In genomic region chr4:26191353-26191752, GRCh38 we compare ENCODE assay signal across 26 cellular contexts.
DNase-seq lines count a peak whose midpoint lies in the region; ATAC-seq and TF ChIP-seq lines count a peak whose summit lies in the region.
"Had no signal": no experiment of that assay in that cellular context is flagged by ENCODE, and none has a peak within 500 bp of the region (broad histone marks: within the 10 kb centered on the region; RNA-seq: fewer than 3 reads in every experiment).

No MANE protein-coding gene starts in this region.

- no peaks in the 10 kb centered on the region for H3K9me3 Mint-ChIP-seq in Calu3 (ENCODE audit: low read depth, unreplicated experiment)
- H3K9me3 Mint-ChIP-seq: activated CD8-positive, alpha-beta T cell treated with anti-CD3 and anti-CD28 coated beads for 36 hours; neural progenitor cell; WTC11 had no signal

- no peak overlapping the region for H3K27ac Mint-ChIP-seq in Calu3 (ENCODE audit: unreplicated experiment)
- H3K27ac Mint-ChIP-seq: activated CD8-positive, alpha-beta T cell treated with anti-CD3 and anti-CD28 coated beads for 36 hours; neural progenitor cell; WTC11 had no signal

- H4K20me1 ChIP-seq in hepatocyte (ENCODE audit: insufficient read depth, poor library complexity, severe bottlenecking) = no peaks in the 10 kb centered on the region

- intact Hi-C loops in Calu3 (cut with micrococcal nuclease; ENCODE audit: unreplicated experiment) = no loop called here

- peak overlapping the region; percentile 10 for H3K4me2 ChIP-seq in hepatocyte
- H3K4me2 ChIP-seq: neural progenitor cell had no signal

- H2AFZ ChIP-seq in hepatocyte = no peak overlapping the region
- H2AFZ ChIP-seq: neural progenitor cell had no signal

- peak; percentile 50 for DNase-seq in A172 (ENCODE audit: low spot score)
- DNase-seq in HCEC 1CT = peak; percentile 40
- DNase-seq in hepatocyte (ENCODE audit: low spot score) = peak; percentile 65
- no peak for DNase-seq in NCI-H187 (lab: John Stamatoyannopoulos, UW)
- DNase-seq in Calu3 = no peak
- DNase-seq in nucleus accumbens (lab: John Stamatoyannopoulos, UW) = no peak
- DNase-seq: activated CD8-positive, alpha-beta T cell treated with anti-CD3 and anti-CD28 coated beads for 36 hours; activated naive CD4-positive, alpha-beta T cell; amygdala; COR-L47; GOT3; NCI-H1105; NCI-H2081; NCI-H345; NCI-H748 treated with DMSO at 0.1 percent for 48 hours; stimulated activated naive CD8-positive, alpha-beta T cell treated with anti-CD3 and anti-CD28 coated beads, Interleukin-15, Interleukin-2, amounts not matched to agents 100 U/mL and 50 U/mL, for 24 hours; T-helper 9 cell; uterus had no signal

- no peaks in the 10 kb centered on the region for H3K36me3 ChIP-seq in hepatocyte (replicated peaks; ENCODE audit: insufficient read depth, low read depth)
- H3K36me3 ChIP-seq: gastroesophageal sphincter, neural progenitor cell, thoracic aorta, uterus had no signal

- H3K4me3 Mint-ChIP-seq in Calu3 (ENCODE audit: low read depth, unreplicated experiment) = no peak overlapping the region
- H3K4me3 Mint-ChIP-seq: activated CD8-positive, alpha-beta T cell treated with anti-CD3 and anti-CD28 coated beads for 36 hours; neural progenitor cell; WTC11 had no signal

- no peaks in the 10 kb centered on the region for H3K9me3 ChIP-seq in hepatocyte (ENCODE audit: low read depth)
- H3K9me3 ChIP-seq: gastroesophageal sphincter, thoracic aorta, uterus had no signal

- no peaks in the 10 kb centered on the region for H3K4me1 ChIP-seq in hepatocyte (ENCODE audit: insufficient read depth)
- H3K4me1 ChIP-seq: gastroesophageal sphincter, neural progenitor cell, uterus had no signal

- no peaks in the 10 kb centered on the region for H3K36me3 Mint-ChIP-seq in Calu3 (ENCODE audit: insufficient read depth, unreplicated experiment)
- H3K36me3 Mint-ChIP-seq: neural progenitor cell, WTC11 had no signal

- peak overlapping the region; percentile 77 for H3K27ac ChIP-seq in hepatocyte
- H3K27ac ChIP-seq: gastroesophageal sphincter, neural progenitor cell, thoracic aorta, uterus had no signal

- no peaks in the 10 kb centered on the region for H3K27me3 ChIP-seq in hepatocyte
- H3K27me3 ChIP-seq: neural progenitor cell, uterus had no signal

- no peaks in the 10 kb centered on the region for H3K9me2 ChIP-seq in hepatocyte (replicated peaks; ENCODE audit: insufficient read depth)

- no peak overlapping the region for H3K4me3 ChIP-seq in hepatocyte
- H3K4me3 ChIP-seq: gastroesophageal sphincter, lung, neural progenitor cell, thoracic aorta, uterus had no signal

- no TSS peak for BruUV-seq in Calu3 (replicated peaks; lab: Mats Ljungman, UMichigan)

- H3K79me2 ChIP-seq in hepatocyte = no peaks in the 10 kb centered on the region

- no peak for TF ChIP-seq CTCF in hepatocyte (IDR thresholded peaks at IDR 0.05; ENCODE audit: poor library complexity)
- no peak for TF ChIP-seq CTCF in Calu3 (IDR thresholded peaks at IDR 0.05; ENCODE audit: unreplicated experiment)

- 59% methylated on average over 2 of the region's 2 CpGs for WGBS in hepatocyte (ENCODE audit: low lambda C conversion rate, missing lambda C conversion rate)

- CTCF ChIA-PET in Calu3 (lab: Charles Lee) = interaction anchor here (1.1 kb wide), 1 partner anchor 134 kb away, joined by 3 read pairs; no protein-coding TSS in a partner anchor

- H3K27me3 Mint-ChIP-seq in Calu3 (ENCODE audit: unreplicated experiment) = no peaks in the 10 kb centered on the region
- H3K27me3 Mint-ChIP-seq: activated CD8-positive, alpha-beta T cell treated with anti-CD3 and anti-CD28 coated beads for 36 hours had no signal

- H3K4me1 Mint-ChIP-seq in Calu3 (ENCODE audit: low read depth, unreplicated experiment) = peaks cover 9% of the 10 kb centered on the region

- ATAC-seq in SK-N-SH treated with all-trans-retinoic acid at 6 μM for 48 hours = peak; percentile 48
- no peak for ATAC-seq in GM21390 (IDR thresholded peaks at IDR 0.05; ENCODE audit: unreplicated experiment)
- ATAC-seq: activated CD8-positive, alpha-beta T cell treated with anti-CD3 and anti-CD28 coated beads for 36 hours; gastroesophageal sphincter; sciatic nerve; stimulated activated naive CD8-positive, alpha-beta T cell treated with anti-CD3 and anti-CD28 coated beads, Interleukin-15, Interleukin-2, amounts not matched to agents 100 U/mL and 50 U/mL, for 24 hours; WTC11 had no signal

TF ChIP-seq in SK-N-SH treated with all-trans-retinoic acid at 6 μM for 48 hours, 23 proteins besides CTCF, POLR2A, EP300 and RAD21 (continues in another document):
- no peak for TF ChIP-seq ZC3H10 (CRISPR knock-in tag; IDR thresholded peaks at IDR 0.05)
- no peak for TF ChIP-seq ESRRG (CRISPR knock-in tag; IDR thresholded peaks at IDR 0.05)
- no peak for TF ChIP-seq TOX (CRISPR knock-in tag; IDR thresholded peaks at IDR 0.05; ENCODE audit: borderline replicate concordance)
- no peak for TF ChIP-seq CSDC2 (CRISPR knock-in tag; IDR thresholded peaks at IDR 0.05)
- no peak for TF ChIP-seq PPARA (CRISPR knock-in tag; IDR thresholded peaks at IDR 0.05; ENCODE audit: borderline replicate concordance)
- TF ChIP-seq ISL1 (CRISPR knock-in tag; IDR thresholded peaks at IDR 0.05) = no peak
- no peak for TF ChIP-seq BACH2 (CRISPR knock-in tag; IDR thresholded peaks at IDR 0.05; ENCODE audit: borderline replicate concordance)
- TF ChIP-seq PATZ1 (CRISPR knock-in tag; IDR thresholded peaks at IDR 0.05; ENCODE audit: borderline replicate concordance) = no peak
- TF ChIP-seq, protein P1, sequence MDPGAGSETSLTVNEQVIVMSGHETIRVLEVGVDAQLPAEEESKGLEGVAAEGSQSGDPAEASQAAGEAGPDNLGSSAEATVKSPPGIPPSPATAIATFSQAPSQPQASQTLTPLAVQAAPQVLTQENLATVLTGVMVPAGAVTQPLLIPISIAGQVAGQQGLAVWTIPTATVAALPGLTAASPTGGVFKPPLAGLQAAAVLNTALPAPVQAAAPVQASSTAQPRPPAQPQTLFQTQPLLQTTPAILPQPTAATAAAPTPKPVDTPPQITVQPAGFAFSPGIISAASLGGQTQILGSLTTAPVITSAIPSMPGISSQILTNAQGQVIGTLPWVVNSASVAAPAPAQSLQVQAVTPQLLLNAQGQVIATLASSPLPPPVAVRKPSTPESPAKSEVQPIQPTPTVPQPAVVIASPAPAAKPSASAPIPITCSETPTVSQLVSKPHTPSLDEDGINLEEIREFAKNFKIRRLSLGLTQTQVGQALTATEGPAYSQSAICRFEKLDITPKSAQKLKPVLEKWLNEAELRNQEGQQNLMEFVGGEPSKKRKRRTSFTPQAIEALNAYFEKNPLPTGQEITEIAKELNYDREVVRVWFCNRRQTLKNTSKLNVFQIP (CRISPR knock-in tag; IDR thresholded peaks at IDR 0.05; ENCODE audit: borderline replicate concordance, low read depth) = no peak
- TF ChIP-seq ARNTL (CRISPR knock-in tag; IDR thresholded peaks at IDR 0.05; ENCODE audit: borderline replicate concordance, low read depth) = no peak
- no peak for TF ChIP-seq ZFP30 (CRISPR knock-in tag; IDR thresholded peaks at IDR 0.05)
- TF ChIP-seq, protein P2, sequence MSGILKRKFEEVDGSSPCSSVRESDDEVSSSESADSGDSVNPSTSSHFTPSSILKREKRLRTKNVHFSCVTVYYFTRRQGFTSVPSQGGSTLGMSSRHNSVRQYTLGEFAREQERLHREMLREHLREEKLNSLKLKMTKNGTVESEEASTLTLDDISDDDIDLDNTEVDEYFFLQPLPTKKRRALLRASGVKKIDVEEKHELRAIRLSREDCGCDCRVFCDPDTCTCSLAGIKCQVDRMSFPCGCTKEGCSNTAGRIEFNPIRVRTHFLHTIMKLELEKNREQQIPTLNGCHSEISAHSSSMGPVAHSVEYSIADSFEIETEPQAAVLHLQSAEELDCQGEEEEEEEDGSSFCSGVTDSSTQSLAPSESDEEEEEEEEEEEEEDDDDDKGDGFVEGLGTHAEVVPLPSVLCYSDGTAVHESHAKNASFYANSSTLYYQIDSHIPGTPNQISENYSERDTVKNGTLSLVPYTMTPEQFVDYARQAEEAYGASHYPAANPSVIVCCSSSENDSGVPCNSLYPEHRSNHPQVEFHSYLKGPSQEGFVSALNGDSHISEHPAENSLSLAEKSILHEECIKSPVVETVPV (CRISPR knock-in tag; IDR thresholded peaks at IDR 0.05) = no peak
- no peak for TF ChIP-seq ZFP3 (CRISPR knock-in tag; IDR thresholded peaks at IDR 0.05)
- TF ChIP-seq ZNF8 (CRISPR knock-in tag; IDR thresholded peaks at IDR 0.05) = no peak
- TF ChIP-seq ZNF70 (CRISPR knock-in tag; IDR thresholded peaks at IDR 0.05) = no peak
- TF ChIP-seq OSR1 (CRISPR knock-in tag; IDR thresholded peaks at IDR 0.05) = no peak

Comparison
In these comparisons a context has a peak if more than half of its experiments do, and no peak if none do; other contexts are left out.
1. DNase-seq: peak in A172 (single experiment), HCEC 1CT (single experiment) and hepatocyte (single experiment); none in NCI-H187 (0 of 2), Calu3 (single experiment) and nucleus accumbens (0 of 56).